Comparison of ENCODE assay signal across 1 cellular context in genomic region chrX:3815896-3816664, GRCh38.
TF ChIP-seq lines count a peak whose summit lies in the region.

No MANE protein-coding gene starts in this region.

TF ChIP-seq in K562, 482 proteins besides CTCF, POLR2A, EP300 and RAD21 (continued from another document and continues in another):
- TF ChIP-seq MGA (IDR thresholded peaks at IDR 0.05) (peak; percentile 46; the same call in 1 of the 2 replicates), HDAC1 (IDR thresholded peaks at IDR 0.05) (peak in 1 of 2 experiments; percentile 17; a peak in 1 of 4 replicates), CTBP1 (IDR thresholded peaks at IDR 0.05; ENCODE audit: borderline replicate concordance) (no peak), C11orf30 (IDR thresholded peaks at IDR 0.05; ENCODE audit: low read depth) (no peak), TBP (optimal IDR thresholded peaks at IDR 0.05; ENCODE audit: low read depth, low read length) (peak; percentile 26), ETS2 (tag; IDR thresholded peaks at IDR 0.05; ENCODE audit: borderline replicate concordance, poor library complexity, severe bottlenecking) (no peak), DIDO1 (tag; IDR thresholded peaks at IDR 0.05; ENCODE audit: low read depth) (no peak), ATF7 (IDR thresholded peaks at IDR 0.05) (peak; percentile 56; the same call in 1 of the 2 replicates), PHB2 (IDR thresholded peaks at IDR 0.05; ENCODE audit: low read depth) (no peak), SRSF1 (IDR thresholded peaks at IDR 0.05; ENCODE audit: low read depth, low read length) (no peak), NR2C1 (IDR thresholded peaks at IDR 0.05) (no peak), NR2C1 (tag; IDR thresholded peaks at IDR 0.05) (no peak), THRB (CRISPR knock-in tag; conservative IDR thresholded peaks at IDR 0.05) (no peak), TEAD1 (CRISPR knock-in tag; IDR thresholded peaks at IDR 0.05) (no peak), ZNF766 (CRISPR knock-in tag; conservative IDR thresholded peaks at IDR 0.05) (no peak), ZNF395 (CRISPR knock-in tag; IDR thresholded peaks at IDR 0.05) (0 out of 2 replicates have a peak, but pooled peaks have one; percentile 40), CHD7 (IDR thresholded peaks at IDR 0.05; ENCODE audit: low read depth, low read length) (no peak), ETV5 (CRISPR knock-in tag; IDR thresholded peaks at IDR 0.05; ENCODE audit: low read depth) (no peak), BRF2 (IDR thresholded peaks at IDR 0.05; ENCODE audit: borderline replicate concordance, insufficient read depth, insufficient read length) (no peak), ZNF445 (CRISPR knock-in tag; IDR thresholded peaks at IDR 0.05; ENCODE audit: low read depth) (no peak), RNF2 (IDR thresholded peaks at IDR 0.05) (no peak), ZBTB7A (IDR thresholded peaks at IDR 0.05; ENCODE audit: borderline replicate concordance, control insufficient read depth, low read depth, low read length) (peak; percentile 56), PTRF (tag; IDR thresholded peaks at IDR 0.05) (no peak), BHLHE40 (IDR thresholded peaks at IDR 0.05; ENCODE audit: low read length) (0 out of 2 replicates have a peak, but pooled peaks have one; percentile 6)
